8 cellular contexts compared by ENCODE assay signal in the genomic region with DNA sequence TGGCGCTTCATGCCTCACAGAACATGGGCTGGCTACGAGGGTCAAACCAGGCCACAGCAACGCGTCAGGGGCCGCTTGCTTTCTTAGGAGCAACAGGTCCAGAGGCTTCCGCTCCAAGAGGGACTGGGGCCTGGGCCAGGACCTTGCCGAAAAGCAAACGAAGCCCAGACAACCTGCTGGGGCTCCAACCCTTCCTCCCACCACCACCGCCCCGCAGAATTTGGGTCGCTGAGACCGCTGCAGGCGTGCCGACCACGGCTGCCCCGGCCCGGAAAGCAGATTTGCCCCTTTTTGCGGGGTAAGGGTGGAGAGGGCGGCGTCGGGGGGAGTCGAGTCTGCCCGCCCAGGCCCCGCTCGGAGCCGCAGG. TPM values are rescaled to one million over a fixed set of nuclear protein-coding genes. Genes with fewer than 3 reads are reported as not detected.
A peak's percentile ranks its signal among the peaks of the same experiment; 100 is the strongest.
DNase-seq lines count a peak whose midpoint lies in the region; ATAC-seq, FAIRE-seq and TF ChIP-seq lines count a peak whose summit lies in the region.

No MANE protein-coding gene starts in this region.

- dilution Hi-C loops in endothelial cell of umbilical vein (cut with MboI; ENCODE audit: extremely low pct_ligation_motif_present, low sequenced_read_pairs), result no loop called here

- in situ Hi-C loops in Panc1 (cut with HindIII; ENCODE audit: low pct_unique_long_range_greater_than_20kb, low sequenced_read_pairs), result no loop called here

- H3K9me1 ChIP-seq in endothelial cell of umbilical vein (replicated peaks; ENCODE audit: control insufficient read depth, extremely low read depth, insufficient read depth, low read length), result no peaks in the 10 kb centered on the region

- H3K27me3 ChIP-seq in BJ (ENCODE audit: control insufficient read depth, insufficient read depth, low read length) (no peaks in the 10 kb centered on the region), Panc1 (ENCODE audit: control insufficient read depth, insufficient read depth, low read length) (no peaks in the 10 kb centered on the region), endothelial cell of umbilical vein (ENCODE audit: control insufficient read depth in 2 of 2, insufficient read depth in 2 of 2, low read length in 2 of 2) (no peaks in the 10 kb centered on the region)

- peak overlapping the region; percentile 79 to 96 for H3K27ac Mint-ChIP-seq in natural killer cell

- H3K4me2 ChIP-seq in endothelial cell of umbilical vein (ENCODE audit: insufficient read depth, low read length), result peak overlapping the region; percentile 68

- no TSS peak for BruUV-seq in Panc1 (replicated peaks; lab: Mats Ljungman, UMichigan)
- TSS peak; percentile 48 for BruUV-seq in endothelial cell of umbilical vein (replicated peaks; lab: Mats Ljungman, UMichigan)

- H3K4me3 ChIP-seq in BJ (ENCODE audit: low read depth, low read length), result peak overlapping the region; percentile 63
- peak overlapping the region; percentile 68 to 75 for H3K4me3 ChIP-seq in Panc1 (ENCODE audit: low read depth in 2 of 2, low read length in 2 of 2)
- H3K4me3 ChIP-seq in endothelial cell of umbilical vein (replicated peaks in 1 of 3; ENCODE audit: insufficient read depth in 1 of 3, low read depth in 1 of 3, low read length in 3 of 3), result peak overlapping the region; percentile 39 to 63 (median 51)

- DNase-seq in BJ (ENCODE audit: low read depth) (no peak), Panc1 (ENCODE audit: low read depth, low spot score) (no peak), endothelial cell of umbilical vein (ENCODE audit: low read depth, low spot score) (no peak), natural killer cell (no peak), amygdala (lab: John Stamatoyannopoulos, UW) (no peak), NCI-H345 treated with DMSO at 0.1 percent for 48 hours (lab: John Stamatoyannopoulos, UW; ENCODE audit: unreplicated experiment) (no peak), HuH-7 (ENCODE audit: low spot score) (no peak)

- peaks cover 3% of the 10 kb centered on the region; the same call in 1 of the 2 replicates for H3K4me1 ChIP-seq in Panc1 (ENCODE audit: control insufficient read depth, insufficient read depth, low read length)
- peaks cover 26% of the 10 kb centered on the region for H3K4me1 ChIP-seq in endothelial cell of umbilical vein (ENCODE audit: control insufficient read depth, extremely low read depth, insufficient read depth, low read length)

- FAIRE-seq in endothelial cell of umbilical vein (lab: Jason Lieb, UNC), result no peak

- peak overlapping the region; percentile 69 for H3K9ac ChIP-seq in endothelial cell of umbilical vein (replicated peaks; ENCODE audit: extremely low read depth, insufficient read depth, low read length)

- H3K36me3 ChIP-seq in BJ (ENCODE audit: control insufficient read depth, insufficient read depth, low read length) (no peaks in the 10 kb centered on the region), Panc1 (ENCODE audit: control insufficient read depth, insufficient read depth, low read length) (0 out of 2 replicates have a peak, but pooled peaks cover 3% of the 10 kb centered on the region), endothelial cell of umbilical vein (ENCODE audit: control insufficient read depth in 2 of 2, extremely low read depth in 1 of 2, insufficient read depth in 2 of 2, low read length in 2 of 2) (no peaks in the 10 kb centered on the region)

- intact Hi-C loops in Panc1 (cut with micrococcal nuclease; ENCODE audit: unreplicated experiment), result no loop called here
- intact Hi-C loops in endothelial cell of umbilical vein (cut with micrococcal nuclease), result loop anchor here (1.0 kb wide), 1 partner anchor 71 kb away; the partner anchor contains the start of gene TPRN
- intact Hi-C loops in natural killer cell (cut with micrococcal nuclease), result loop anchor here (5.0 kb wide), 1 partner anchor 93 kb away; the partner anchor contains the start of gene RNF208

- CTCF ChIA-PET in BJ (lab: Yijun Ruan, JAX), result interaction anchor here (0.6 to 1.4 kb wide), 4 partner anchors 99 to 406 kb away, joined by 3 to 11 read pairs (median 4); partner anchors contain the start of genes RNF224 and TUBB4B
- CTCF ChIA-PET in Panc1 (lab: Charles Lee), result interaction anchor here (1.0 kb wide), 1 partner anchor 100 kb away, joined by 3 read pairs; no protein-coding TSS in a partner anchor
- CTCF ChIA-PET in endothelial cell of umbilical vein (lab: Charles Lee), result interaction anchor here (0.9 to 3.3 kb wide), 9 partner anchors 8 to 108 kb away, joined by 3 to 17 read pairs (median 6); partner anchors contain the start of genes GRIN1 and RNF224

- ATAC-seq in GM21526 (IDR thresholded peaks at IDR 0.05; ENCODE audit: low FRiP score, unreplicated experiment) (peak; percentile 15), Panc1 (peak; percentile 7; the same call in 1 of the 2 replicates), natural killer cell (no peak)

- peaks cover 20% of the 10 kb centered on the region for H3K79me2 ChIP-seq in endothelial cell of umbilical vein (ENCODE audit: control insufficient read depth, insufficient read depth, low read length)

- no peaks in the 10 kb centered on the region for H3K36me3 Mint-ChIP-seq in natural killer cell

- H3K9me3 ChIP-seq in Panc1 (ENCODE audit: control insufficient read depth, insufficient read depth, low read depth, low read length) (no peaks in the 10 kb centered on the region), endothelial cell of umbilical vein (replicated peaks; ENCODE audit: control insufficient read depth, insufficient read depth, low read length) (no peaks in the 10 kb centered on the region)

- no peak for TF ChIP-seq POLR2A in endothelial cell of umbilical vein (IDR thresholded peaks at IDR 0.05; ENCODE audit: low read depth, low read length)

- H3K27ac ChIP-seq in Panc1 (ENCODE audit: low read length) (peak overlapping the region; percentile 91), endothelial cell of umbilical vein (ENCODE audit: insufficient read depth, low read depth, low read length) (peak overlapping the region; percentile 10)

- no peak for TF ChIP-seq CTCF in BJ (IDR thresholded peaks at IDR 0.05; ENCODE audit: insufficient read depth, low read depth, low read length)
- no peak for TF ChIP-seq CTCF in Panc1 (IDR thresholded peaks at IDR 0.05)
- no peak for TF ChIP-seq CTCF in endothelial cell of umbilical vein (IDR thresholded peaks at IDR 0.05; ENCODE audit: extremely low read depth in 1 of 2, insufficient read depth in 1 of 2, low read depth in 1 of 2, low read length in 2 of 2)
- TF ChIP-seq CTCF in natural killer cell (IDR thresholded peaks at IDR 0.05), result no peak

- POLR2A ChIA-PET in BJ (lab: Charles Lee) (interaction anchor here (0.5 to 1.0 kb wide), 2 partner anchors 60 to 94 kb away, joined by 3 read pairs; no protein-coding TSS in a partner anchor), Panc1 (lab: Charles Lee) (interaction anchor here (0.8 to 1.1 kb wide), 2 partner anchors 47 to 78 kb away, joined by 3 to 4 read pairs; no protein-coding TSS in a partner anchor), endothelial cell of umbilical vein (lab: Charles Lee) (interaction anchor here (0.9 to 1.1 kb wide), 4 partner anchors 72 to 112 kb away, joined by 3 to 9 read pairs (median 6); partner anchors contain the start of genes NPDC1, TPRN and TUBB4B)

- peaks cover 22 to 24% of the 10 kb centered on the region in 2 donors for H3K4me1 Mint-ChIP-seq in natural killer cell

- H4K20me1 ChIP-seq in endothelial cell of umbilical vein (replicated peaks; ENCODE audit: control insufficient read depth, extremely low read depth, insufficient read depth, low read length), result no peaks in the 10 kb centered on the region

- H3K4me3 Mint-ChIP-seq in natural killer cell, result peak overlapping the region; percentile 88

- peak overlapping the region; percentile 85 for H2AFZ ChIP-seq in endothelial cell of umbilical vein (ENCODE audit: low read depth, low read length)

- H3K9me3 Mint-ChIP-seq in natural killer cell, result no peaks in the 10 kb centered on the region

- H3K27me3 Mint-ChIP-seq in natural killer cell (ENCODE audit: low read depth in 2 of 2), result peaks cover 6 to 7% of the 10 kb centered on the region in 2 donors

RNA-seq across cellular contexts. Expression of gene GRIN1, which starts 9.9 kb away (rescaled TPM):
- 0.04 and 0.10 TPM in 2 replicates for polyA plus RNA-seq in BJ (2011; rRNA removed)
- 0.10 and 0.66 TPM in 2 replicates for polyA minus RNA-seq in BJ (2011; rRNA and poly(A)+ RNA removed)
- 4.9 TPM for total RNA-seq in Panc1 (2021; ENCODE audit: unreplicated experiment)
- polyA plus RNA-seq in Panc1 (2012; ENCODE audit: insufficient read length), result 11.5 TPM
- total RNA-seq in endothelial cell of umbilical vein, result not detected in 2 replicates
- polyA plus RNA-seq in endothelial cell of umbilical vein, result not detected in 2 replicates
- not detected in 2 replicates for polyA plus RNA-seq in endothelial cell of umbilical vein (2011; cell fraction: cytosol; rRNA removed)
- polyA plus RNA-seq in endothelial cell of umbilical vein (2011; cell fraction: nucleus; rRNA removed), result 0.13 and 0.18 TPM in 2 replicates
- 0.14 and 0.48 TPM in 2 replicates for polyA plus RNA-seq in endothelial cell of umbilical vein (2012)
- polyA minus RNA-seq in endothelial cell of umbilical vein, result 0.04 TPM in 1 of 2 replicates, not detected in the other
- polyA minus RNA-seq in endothelial cell of umbilical vein (2011; cell fraction: cytosol; rRNA and poly(A)+ RNA removed), result 2.7 TPM
- not detected in 2 replicates for polyA minus RNA-seq in endothelial cell of umbilical vein (2011; cell fraction: nucleus; rRNA and poly(A)+ RNA removed)
- not detected for total RNA-seq in natural killer cell

RNA-seq across cellular contexts. Expression of gene DPP7, which starts 14.5 kb away (rescaled TPM):
- polyA plus RNA-seq in BJ (2011; rRNA removed), result 66.7 and 94.4 TPM in 2 replicates
- 35.7 and 70.8 TPM in 2 replicates for polyA minus RNA-seq in BJ (2011; rRNA and poly(A)+ RNA removed)
- total RNA-seq in Panc1 (2021; ENCODE audit: unreplicated experiment), result 236 TPM
- polyA plus RNA-seq in Panc1 (2012; ENCODE audit: insufficient read length), result 290 TPM
- total RNA-seq in endothelial cell of umbilical vein, result 118 and 149 TPM in 2 replicates
- 200 and 247 TPM in 2 replicates for polyA plus RNA-seq in endothelial cell of umbilical vein
- 53.5 and 90.0 TPM in 2 replicates for polyA plus RNA-seq in endothelial cell of umbilical vein (2011; cell fraction: cytosol; rRNA removed)
- 303 and 309 TPM in 2 replicates for polyA plus RNA-seq in endothelial cell of umbilical vein (2011; cell fraction: nucleus; rRNA removed)
- polyA plus RNA-seq in endothelial cell of umbilical vein (2012), result 70.8 and 123 TPM in 2 replicates
- polyA minus RNA-seq in endothelial cell of umbilical vein, result 39.8 and 54.6 TPM in 2 replicates
- polyA minus RNA-seq in endothelial cell of umbilical vein (2011; cell fraction: cytosol; rRNA and poly(A)+ RNA removed), result 69.1 TPM
- 27.5 and 54.6 TPM in 2 replicates for polyA minus RNA-seq in endothelial cell of umbilical vein (2011; cell fraction: nucleus; rRNA and poly(A)+ RNA removed)
- total RNA-seq in natural killer cell, result 100 to 1,000 TPM; 233 to 264 (median 251) TPM

RNA-seq across cellular contexts. Expression of gene LRRC26, which starts 40.8 kb away (rescaled TPM):
- polyA plus RNA-seq in BJ (2011; rRNA removed) (not detected in 2 replicates), endothelial cell of umbilical vein (0.08 TPM in 1 of 2 replicates, not detected in the other)
- not detected in 2 replicates for polyA minus RNA-seq in BJ (2011; rRNA and poly(A)+ RNA removed)
- total RNA-seq in Panc1 (2021; ENCODE audit: unreplicated experiment) (0.69 TPM), endothelial cell of umbilical vein (not detected in 2 replicates), natural killer cell (not detected)
- 2.5 TPM for polyA plus RNA-seq in Panc1 (2012; ENCODE audit: insufficient read length)
- not detected in 2 replicates for polyA plus RNA-seq in endothelial cell of umbilical vein (2011; cell fraction: cytosol; rRNA removed)
- not detected in 2 replicates for polyA plus RNA-seq in endothelial cell of umbilical vein (2011; cell fraction: nucleus; rRNA removed)
- polyA plus RNA-seq in endothelial cell of umbilical vein (2012), result not detected in 2 replicates
- not detected in 2 replicates for polyA minus RNA-seq in endothelial cell of umbilical vein
- 3.0 TPM for polyA minus RNA-seq in endothelial cell of umbilical vein (2011; cell fraction: cytosol; rRNA and poly(A)+ RNA removed)
- polyA minus RNA-seq in endothelial cell of umbilical vein (2011; cell fraction: nucleus; rRNA and poly(A)+ RNA removed), result not detected in 2 replicates

RNA-seq across cellular contexts. Expression of gene MAN1B1, which starts 42.3 kb away (rescaled TPM):
- polyA plus RNA-seq in BJ (2011; rRNA removed), result 53.0 and 80.0 TPM in 2 replicates
- 37.3 and 50.3 TPM in 2 replicates for polyA minus RNA-seq in BJ (2011; rRNA and poly(A)+ RNA removed)
- 57.2 TPM for total RNA-seq in Panc1 (2021; ENCODE audit: unreplicated experiment)
- polyA plus RNA-seq in Panc1 (2012; ENCODE audit: insufficient read length), result 49.5 TPM
- 67.7 and 75.3 TPM in 2 replicates for total RNA-seq in endothelial cell of umbilical vein
- polyA plus RNA-seq in endothelial cell of umbilical vein, result 81.0 and 83.3 TPM in 2 replicates
- 58.6 and 65.6 TPM in 2 replicates for polyA plus RNA-seq in endothelial cell of umbilical vein (2011; cell fraction: cytosol; rRNA removed)
- 118 and 127 TPM in 2 replicates for polyA plus RNA-seq in endothelial cell of umbilical vein (2011; cell fraction: nucleus; rRNA removed)
- polyA plus RNA-seq in endothelial cell of umbilical vein (2012), result 52.1 and 66.1 TPM in 2 replicates
- polyA minus RNA-seq in endothelial cell of umbilical vein, result 69.3 and 85.8 TPM in 2 replicates
- 35.2 TPM for polyA minus RNA-seq in endothelial cell of umbilical vein (2011; cell fraction: cytosol; rRNA and poly(A)+ RNA removed)
- 36.4 and 41.0 TPM in 2 replicates for polyA minus RNA-seq in endothelial cell of umbilical vein (2011; cell fraction: nucleus; rRNA and poly(A)+ RNA removed)
- total RNA-seq in natural killer cell, result 10 to 100 TPM; 75.1 to 99.4 (median 80.4) TPM

RNA-seq across cellular contexts. Expression of gene TMEM210, which starts 42.8 kb away (rescaled TPM):
- not detected in 2 replicates for polyA plus RNA-seq in BJ (2011; rRNA removed)
- not detected in 2 replicates for polyA minus RNA-seq in BJ (2011; rRNA and poly(A)+ RNA removed)
- not detected for total RNA-seq in Panc1 (2021; ENCODE audit: unreplicated experiment)
- polyA plus RNA-seq in Panc1 (2012; ENCODE audit: insufficient read length), result not detected
- total RNA-seq in endothelial cell of umbilical vein, result not detected in 2 replicates
- polyA plus RNA-seq in endothelial cell of umbilical vein, result not detected in 2 replicates
- not detected in 2 replicates for polyA plus RNA-seq in endothelial cell of umbilical vein (2011; cell fraction: cytosol; rRNA removed)
- not detected in 2 replicates for polyA plus RNA-seq in endothelial cell of umbilical vein (2011; cell fraction: nucleus; rRNA removed)
- not detected in 2 replicates for polyA plus RNA-seq in endothelial cell of umbilical vein (2012)
- polyA minus RNA-seq in endothelial cell of umbilical vein, result not detected in 2 replicates
- not detected for polyA minus RNA-seq in endothelial cell of umbilical vein (2011; cell fraction: cytosol; rRNA and poly(A)+ RNA removed)
- not detected in 2 replicates for polyA minus RNA-seq in endothelial cell of umbilical vein (2011; cell fraction: nucleus; rRNA and poly(A)+ RNA removed)
- total RNA-seq in natural killer cell, result not detected

Comparison
In these comparisons a context has a peak if more than half of its experiments do, and no peak if none do; other contexts are left out.
1. ATAC-seq: peak in GM21526 (single experiment) and Panc1 (single experiment); none in natural killer cell (0 of 3).
2. Peak in every context shown above with its lines, with median percentiles within 50 percentile points of each other: H3K4me3 ChIP-seq.